Comparison of ENCODE assay signal across 1 cellular context in genomic region chr22:28904211-28904808, GRCh38.
TF ChIP-seq lines count a peak whose summit lies in the region.

No MANE protein-coding gene starts in this region.

TF ChIP-seq in SK-N-SH treated with all-trans-retinoic acid at 6 μM for 48 hours, 23 proteins besides CTCF, POLR2A, EP300 and RAD21 (continued from another document):
- no peak for TF ChIP-seq ZFP30 (CRISPR knock-in tag; IDR thresholded peaks at IDR 0.05)
